8 cellular contexts compared by ENCODE assay signal in the genomic region with DNA sequence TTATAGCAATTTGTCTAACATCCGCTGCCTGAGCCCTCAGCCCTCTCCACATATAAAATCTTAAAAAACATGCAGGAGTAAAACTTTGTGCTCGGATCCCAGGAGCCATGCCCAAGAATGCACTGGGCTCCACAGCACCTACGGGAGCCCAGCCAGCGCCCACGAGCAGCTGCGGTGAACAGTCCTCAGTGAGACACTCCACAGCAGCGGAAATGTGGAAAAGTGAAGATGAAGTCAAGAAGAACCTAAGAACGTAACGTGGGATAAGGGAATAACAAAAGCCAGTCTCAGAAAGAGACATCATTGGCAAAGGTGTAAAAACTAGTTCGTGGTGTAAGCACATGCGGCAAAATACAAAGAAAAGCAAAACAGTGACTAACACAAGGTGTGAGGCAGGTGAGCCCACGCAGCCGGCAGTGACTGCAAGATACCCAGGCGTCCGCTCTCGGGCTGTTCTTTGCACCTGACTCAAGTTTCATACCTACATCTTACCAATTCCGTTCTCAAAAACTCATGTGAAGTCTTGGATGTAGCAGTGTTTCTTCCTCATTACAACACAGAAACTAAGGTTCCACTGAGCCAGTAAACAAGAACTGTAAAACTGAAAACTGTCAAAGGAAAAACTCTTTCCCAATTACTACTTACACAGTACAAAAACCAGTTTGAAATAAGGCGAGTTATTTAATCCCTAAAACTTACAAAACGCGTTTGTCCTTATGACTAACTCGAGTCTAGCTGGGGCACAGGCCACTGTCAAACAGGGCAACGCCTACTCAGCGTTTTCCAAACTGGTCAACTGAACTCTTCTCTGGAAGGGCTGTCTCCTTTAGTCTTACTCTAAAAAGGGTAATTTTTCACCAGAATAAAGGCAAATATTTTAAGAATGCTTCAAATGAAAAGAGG. TPM values are rescaled to one million over a fixed set of nuclear protein-coding genes. Genes with fewer than 3 reads are reported as not detected.
A peak's percentile ranks its signal among the peaks of the same experiment; 100 is the strongest.
DNase-seq lines count a peak whose midpoint lies in the region; ATAC-seq, FAIRE-seq and TF ChIP-seq lines count a peak whose summit lies in the region.

No MANE protein-coding gene starts in this region.

- in situ Hi-C loops in K562 (cut with MboI) = no loop called here

- TF ChIP-seq POLR2A in K562 (conservative IDR thresholded peaks at IDR 0.05) = no peak

- BruUV-seq in K562 (replicated peaks; lab: Mats Ljungman, UMichigan) = TSS peak; percentile 53

- H3K79me1 ChIP-seq in mesenchymal stem cell (replicated peaks; ENCODE audit: low read length, poor library complexity, severe bottlenecking) = peaks cover 10% of the 10 kb centered on the region

- DNase-seq in H7 = peak; percentile 29
- peak; percentile 63 for DNase-seq in SW480 (ENCODE audit: low spot score)
- peak in 1 of 4 experiments; percentile 60 for DNase-seq in K562 (ENCODE audit: extremely low read depth in 1 of 4, low spot score in 3 of 4)
- peak; percentile 69 for DNase-seq in mesenchymal stem cell
- DNase-seq in stimulated activated CD8-positive, alpha-beta memory T cell treated with anti-CD3 and anti-CD28 coated beads, Interleukin-4, amount 100 ng/mL, for 24 hours (ENCODE audit: low read depth) = peak; percentile 41
- no peak for DNase-seq in NCI-H1092 treated with DMSO at 0.1 percent for 48 hours (lab: John Stamatoyannopoulos, UW)
- DNase-seq in epidermal melanocyte (ENCODE audit: insufficient read length, low spot score) = no peak
- no peak for DNase-seq in GOT3 (lab: John Stamatoyannopoulos, UW)

- H3K27ac ChIP-seq in K562 (ENCODE audit: extremely low read depth, low read depth, low read length) (peak overlapping the region; percentile 32), mesenchymal stem cell (ENCODE audit: low read length, poor library complexity, severe bottlenecking) (no peak overlapping the region)

- H3K23ac ChIP-seq in mesenchymal stem cell (ENCODE audit: low read length in 2 of 2) = no peak overlapping the region

- no peak overlapping the region for H2AK5ac ChIP-seq in mesenchymal stem cell (ENCODE audit: low read length, severe bottlenecking)

- intact Hi-C loops in K562 (cut with micrococcal nuclease) = loop anchor here (5.0 kb wide), 1 partner anchor 47 kb away; no protein-coding TSS in a partner anchor

- H3K18ac ChIP-seq in mesenchymal stem cell (ENCODE audit: low read depth in 1 of 2, low read length in 2 of 2) = no peak overlapping the region

- no peak overlapping the region for H3K14ac ChIP-seq in mesenchymal stem cell (ENCODE audit: low read length in 2 of 2)

- H3K9me3 ChIP-seq in K562 (replicated peaks; ENCODE audit: control insufficient read depth, insufficient read depth, low read depth, low read length) = 0 out of 2 replicates have a peak, but pooled peaks cover 4% of the 10 kb centered on the region
- peaks cover 2% of the 10 kb centered on the region for H3K9me3 ChIP-seq in mesenchymal stem cell (ENCODE audit: control insufficient read depth, low read length)

- peaks cover 19% of the 10 kb centered on the region for H4K20me1 ChIP-seq in K562 (replicated peaks; ENCODE audit: control insufficient read depth, insufficient read depth, low read length)

- FAIRE-seq in K562 (lab: Jason Lieb, UNC) = peak; percentile 69

- TF ChIP-seq CTCF in K562 (IDR thresholded peaks at IDR 0.05 in 2 of 3, conservative IDR thresholded peaks at IDR 0.05 in 1 of 3; ENCODE audit: insufficient read depth in 2 of 3, low read depth in 1 of 3, low read length in 3 of 3) = no peak

- H4K8ac ChIP-seq in mesenchymal stem cell (ENCODE audit: low read length) = no peak overlapping the region

- POLR2A ChIA-PET in K562 (lab: Yijun Ruan, JAX) = interaction anchor here (0.7 to 1.7 kb wide), 3 partner anchors 10 to 146 kb away, joined by 3 read pairs; no protein-coding TSS in a partner anchor

- no peak; the same call in 2 of the 3 replicates for ATAC-seq in K562

- H3K9me1 ChIP-seq in K562 (ENCODE audit: control insufficient read depth, insufficient read depth, low read length) = no peaks in the 10 kb centered on the region

- 41% methylated on average over 23 of the region's 23 CpGs for WGBS in K562 (ENCODE audit: insufficient coverage, low coverage, missing lambda C conversion rate)
- 70% methylated on average over 23 of the region's 23 CpGs for WGBS in mesenchymal stem cell

- CTCF ChIA-PET in K562 (lab: Yijun Ruan, JAX; ENCODE audit: low intra/inter-chr PET ratio) = interaction anchor here (0.8 kb wide), 1 partner anchor 32 kb away, joined by 3 read pairs; no protein-coding TSS in a partner anchor

- H2AFZ ChIP-seq in K562 (ENCODE audit: low read depth, low read length) = no peak overlapping the region
- H2AFZ ChIP-seq in mesenchymal stem cell (ENCODE audit: low read depth, low read length) = no peak overlapping the region

- no peaks in the 10 kb centered on the region; the same call in 1 of the 2 replicates for H3K27me3 ChIP-seq in H7 (ENCODE audit: control insufficient read depth, insufficient read depth, low read length)
- no peaks in the 10 kb centered on the region for H3K27me3 ChIP-seq in K562 (ENCODE audit: control insufficient read depth in 2 of 2, insufficient read depth in 2 of 2, low read length in 2 of 2)
- H3K27me3 ChIP-seq in mesenchymal stem cell (ENCODE audit: control insufficient read depth in 1 of 2, insufficient read depth in 1 of 2, low read length in 2 of 2) = no peaks in the 10 kb centered on the region

- peak overlapping the region; percentile 59 to 81 for H3K9ac ChIP-seq in K562 (ENCODE audit: insufficient read depth in 1 of 2, low read depth in 2 of 2, low read length in 2 of 2)
- peak overlapping the region; percentile 64 for H3K9ac ChIP-seq in mesenchymal stem cell (ENCODE audit: low read length)

- peaks cover 91% of the 10 kb centered on the region for H3K79me2 ChIP-seq in K562 (ENCODE audit: control insufficient read depth, insufficient read depth, low read length)

- H2BK120ac ChIP-seq in mesenchymal stem cell (ENCODE audit: low read depth, low read length) = no peak overlapping the region

- H3K36me3 ChIP-seq in H7 (replicated peaks; ENCODE audit: control insufficient read depth, insufficient read depth, low read length) = 0 out of 2 replicates have a peak, but pooled peaks cover 2% of the 10 kb centered on the region
- peaks cover 41% of the 10 kb centered on the region for H3K36me3 ChIP-seq in K562 (ENCODE audit: control insufficient read depth, insufficient read depth, low read length)
- H3K36me3 ChIP-seq in mesenchymal stem cell (ENCODE audit: control insufficient read depth in 1 of 2, insufficient read depth in 2 of 2, low read depth in 1 of 2, low read length in 2 of 2) = peaks cover under 1 to 20% of the 10 kb centered on the region in 2 experiments

- no peak overlapping the region for H2BK15ac ChIP-seq in mesenchymal stem cell (ENCODE audit: low read depth, poor library complexity, severe bottlenecking)

- H3K4me2 ChIP-seq in K562 (ENCODE audit: insufficient read depth, low read length) (peak overlapping the region; percentile 75), mesenchymal stem cell (ENCODE audit: low read length, poor library complexity, severe bottlenecking) (peak overlapping the region; percentile 76)

- TF ChIP-seq RAD21 in K562 (CRISPR knock-in tag; conservative IDR thresholded peaks at IDR 0.05 in 1 of 2, IDR thresholded peaks at IDR 0.05 in 1 of 2) = no peak

- no peak overlapping the region for H2BK12ac ChIP-seq in mesenchymal stem cell (ENCODE audit: low read length in 2 of 2)

- H3K4me1 ChIP-seq in K562 (replicated peaks in 1 of 2; ENCODE audit: control insufficient read depth in 2 of 2, insufficient read depth in 2 of 2, low read length in 2 of 2) = peaks cover 34 to 53% of the 10 kb centered on the region in 2 experiments
- peaks cover 23% of the 10 kb centered on the region for H3K4me1 ChIP-seq in mesenchymal stem cell (ENCODE audit: control insufficient read depth, insufficient read depth, low read depth, low read length)

- no peak overlapping the region for H2BK5ac ChIP-seq in mesenchymal stem cell (ENCODE audit: low read depth, low read length, poor library complexity, severe bottlenecking)

- no peak overlapping the region for H3K4ac ChIP-seq in mesenchymal stem cell (ENCODE audit: low read depth in 1 of 2, low read length in 2 of 2)

- H3K4me3 ChIP-seq in H7 (ENCODE audit: insufficient read depth, low read depth, low read length) (peak overlapping the region; percentile 62), K562 (peak overlapping the region; percentile 63), mesenchymal stem cell (ENCODE audit: insufficient read depth in 1 of 2, low read depth in 1 of 2, low read length in 2 of 2) (peak overlapping the region in 1 of 2 experiments; percentile 82)

- no peak for TF ChIP-seq EP300 in K562 (IDR thresholded peaks at IDR 0.05; ENCODE audit: low read length)

- no peak overlapping the region for H4K91ac ChIP-seq in mesenchymal stem cell (ENCODE audit: low read length)

RNA-seq across cellular contexts. Expression of a gene that starts 1.7 kb away (rescaled TPM):
- 26.3 and 34.6 TPM in 2 replicates for total RNA-seq in H7 (2014; rRNA removed; shearing (Covaris generic))
- total RNA-seq in K562 (2011; cell fraction: chromatin; rRNA removed; ENCODE audit: low replicate concordance) = 40.9 and 68.9 TPM in 2 replicates
- total RNA-seq in K562 (2011; cell fraction: nucleolus; rRNA removed) = 21.5 and 22.4 TPM in 2 replicates
- total RNA-seq in K562 (2011; cell fraction: nucleoplasm; rRNA removed) = 36.1 and 42.5 TPM in 2 replicates
- total RNA-seq in K562 (2014; rRNA removed) (18.1 and 23.4 TPM in 2 replicates), K562 (2014; rRNA removed; fragmentation: Illumina TruSeq; extraction: Trizol) (14.3 TPM in 2 replicates), K562 (2015; rRNA removed; fragmentation: Illumina TruSeq; extraction: Trizol) (13.9 and 15.7 TPM in 2 replicates), K562 (2021) (28.8 and 32.8 TPM in 2 replicates)
- polyA plus RNA-seq in K562 (2011; rRNA removed) (6.3 and 6.9 TPM in 2 replicates), K562 (2014; fragmentation: Illumina TruSeq; extraction: Trizol) (14.9 and 19.7 TPM in 2 replicates), K562 (2014; fragmentation: Nextera tagmentation; extraction: Ambion mirVana) (1 to 10 TPM; 1.5 to 1.6 TPM), K562 (2014; rRNA removed) (10.0 and 11.3 TPM in 2 replicates)
- polyA plus RNA-seq in K562 (2011; cell fraction: cytosol; rRNA removed) = 6.3 and 8.3 TPM in 2 replicates
- polyA plus RNA-seq in K562 (2011; cell fraction: nucleus; rRNA removed) = 15.6 and 19.6 TPM in 2 replicates
- polyA plus RNA-seq in K562 (2012) = 10.6 and 11.9 TPM in 2 replicates
- polyA minus RNA-seq in K562 (2011; rRNA and poly(A)+ RNA removed) = 14.1 and 20.0 TPM in 2 replicates
- polyA minus RNA-seq in K562 (2011; cell fraction: cytosol; rRNA and poly(A)+ RNA removed) = 42.2 and 76.3 TPM in 2 replicates
- 11.4 and 23.5 TPM in 2 replicates for polyA minus RNA-seq in K562 (2011; cell fraction: nucleus; rRNA and poly(A)+ RNA removed)
- polyA plus RNA-seq in mesenchymal stem cell (2013, experiment 1 of 2) = 14.3 TPM
- 16.0 TPM for polyA plus RNA-seq in mesenchymal stem cell (2013, experiment 2 of 2)

RNA-seq across cellular contexts. Expression of a gene that starts 55.5 kb away (rescaled TPM):
- 74.6 and 77.0 TPM in 2 replicates for total RNA-seq in H7 (2014; rRNA removed; shearing (Covaris generic))
- total RNA-seq in K562 (2011; cell fraction: chromatin; rRNA removed; ENCODE audit: low replicate concordance) = 536 and 854 TPM in 2 replicates
- total RNA-seq in K562 (2011; cell fraction: nucleolus; rRNA removed) = 552 and 553 TPM in 2 replicates
- total RNA-seq in K562 (2011; cell fraction: nucleoplasm; rRNA removed) = 447 and 492 TPM in 2 replicates
- total RNA-seq in K562 (2014; rRNA removed) (399 and 504 TPM in 2 replicates), K562 (2014; rRNA removed; fragmentation: Illumina TruSeq; extraction: Trizol) (138 and 145 TPM in 2 replicates), K562 (2015; rRNA removed; fragmentation: Illumina TruSeq; extraction: Trizol) (166 and 171 TPM in 2 replicates), K562 (2021) (294 and 309 TPM in 2 replicates)
- polyA plus RNA-seq in K562 (2011; rRNA removed) (385 and 395 TPM in 2 replicates), K562 (2014; fragmentation: Illumina TruSeq; extraction: Trizol) (219 and 228 TPM in 2 replicates), K562 (2014; fragmentation: Nextera tagmentation; extraction: Ambion mirVana) (100 to 1,000 TPM in 1 of 2 experiments, 10 to 100 TPM in 1; 94.0 to 117 TPM), K562 (2014; rRNA removed) (381 and 405 TPM in 2 replicates)
- polyA plus RNA-seq in K562 (2011; cell fraction: cytosol; rRNA removed) = 447 and 505 TPM in 2 replicates
- 838 and 845 TPM in 2 replicates for polyA plus RNA-seq in K562 (2011; cell fraction: nucleus; rRNA removed)
- 178 and 239 TPM in 2 replicates for polyA plus RNA-seq in K562 (2012)
- polyA minus RNA-seq in K562 (2011; rRNA and poly(A)+ RNA removed) = 128 and 165 TPM in 2 replicates
- polyA minus RNA-seq in K562 (2011; cell fraction: cytosol; rRNA and poly(A)+ RNA removed) = 110 and 129 TPM in 2 replicates
- 120 and 171 TPM in 2 replicates for polyA minus RNA-seq in K562 (2011; cell fraction: nucleus; rRNA and poly(A)+ RNA removed)
- polyA plus RNA-seq in mesenchymal stem cell (2013, experiment 1 of 2) = 28.9 TPM
- 28.1 TPM for polyA plus RNA-seq in mesenchymal stem cell (2013, experiment 2 of 2)

Comparison
In these comparisons a context has a peak if more than half of its experiments do, and no peak if none do; other contexts are left out.
1. DNase-seq: peak in H7 (single experiment), SW480 (single experiment), mesenchymal stem cell (single experiment) and stimulated activated CD8-positive, alpha-beta memory T cell treated with anti-CD3 and anti-CD28 coated beads, Interleukin-4, amount 100 ng/mL, for 24 hours (single experiment); none in NCI-H1092 treated with DMSO at 0.1 percent for 48 hours (single experiment), epidermal melanocyte (single experiment) and GOT3 (single experiment).